Comparison of ENCODE assay signal across 1 cellular context in genomic region chr17:77656054-77656453, GRCh38.
TF ChIP-seq lines count a peak whose summit lies in the region.

No MANE protein-coding gene starts in this region.

TF ChIP-seq in H1, 55 proteins besides CTCF, POLR2A, EP300 and RAD21 (continued from another document):
- no peak for TF ChIP-seq MAFK (IDR thresholded peaks at IDR 0.05; ENCODE audit: low read depth, low read length)
- TF ChIP-seq BACH1 (IDR thresholded peaks at IDR 0.05; ENCODE audit: low read length) = no peak
- TF ChIP-seq, protein P1, sequence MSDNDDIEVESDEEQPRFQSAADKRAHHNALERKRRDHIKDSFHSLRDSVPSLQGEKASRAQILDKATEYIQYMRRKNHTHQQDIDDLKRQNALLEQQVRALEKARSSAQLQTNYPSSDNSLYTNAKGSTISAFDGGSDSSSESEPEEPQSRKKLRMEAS (IDR thresholded peaks at IDR 0.05) = no peak
- TF ChIP-seq CBX8 (IDR thresholded peaks at IDR 0.05; ENCODE audit: borderline replicate concordance, low read depth, low read length) = no peak
- TF ChIP-seq SIN3A (conservative IDR thresholded peaks at IDR 0.05 in 1 of 2, IDR thresholded peaks at IDR 0.05 in 1 of 2; ENCODE audit: low read depth in 1 of 2, low read length in 2 of 2) = no peak
- TF ChIP-seq GTF2F1 (IDR thresholded peaks at IDR 0.05; ENCODE audit: borderline replicate concordance, low read depth, low read length) = no peak
